In genomic region chr1:117606608-117607261, GRCh38 we compare ENCODE assay signal across 8 cellular contexts. TPM values are rescaled to one million over a fixed set of nuclear protein-coding genes. Genes with fewer than 3 reads are reported as not detected.
DNase-seq lines count a peak whose midpoint lies in the region; ATAC-seq and TF ChIP-seq lines count a peak whose summit lies in the region.

No MANE protein-coding gene starts in this region.

- peak overlapping the region; percentile 86 for H3K27ac ChIP-seq in HL-60 (replicated peaks)

- DNase-seq in ELF-1 (ENCODE audit: low read depth, low spot score): peak; percentile 41
- peak in 1 of 2 experiments; percentile 47 for DNase-seq in HL-60 (ENCODE audit: low read depth in 1 of 2, low spot score in 1 of 2)
- DNase-seq in activated CD4-positive, alpha-beta T cell treated with anti-CD3 and anti-CD28 coated beads, Interleukin-2, amount 50 U/mL, for 24 hours (ENCODE audit: low read depth in 1 of 2, low spot score in 1 of 2): peak; percentile 21
- DNase-seq in effector CD4-positive, alpha-beta T cell: peak; percentile 42
- peak; percentile 12 to 33 for DNase-seq in stimulated activated CD8-positive, alpha-beta memory T cell treated with anti-CD3 and anti-CD28 coated beads, Interleukin-4, amount 100 ng/mL, for 4 hours (ENCODE audit: low read depth in 2 of 2, low spot score in 1 of 2)
- no peak for DNase-seq in NCI-H226

- ATAC-seq in HG03442 (IDR thresholded peaks at IDR 0.05; ENCODE audit: unreplicated experiment): no peak

- TF ChIP-seq CTCF in HL-60 (IDR thresholded peaks at IDR 0.05; ENCODE audit: insufficient read depth, low read length): no peak

- H3K9me3 ChIP-seq in mononuclear cell (ENCODE audit: low read depth, low read length): no peaks in the 10 kb centered on the region

- no peaks in the 10 kb centered on the region for H3K27me3 ChIP-seq in HL-60 (ENCODE audit: insufficient read depth, poor library complexity, severe bottlenecking)
- H3K27me3 ChIP-seq in mononuclear cell (ENCODE audit: insufficient read depth, low read length): peaks cover 12% of the 10 kb centered on the region

- H3K4me3 ChIP-seq in HL-60 (replicated peaks; ENCODE audit: insufficient read depth, low read length) (peak overlapping the region; percentile 87), mononuclear cell (ENCODE audit: low read length) (peak overlapping the region; percentile 73)

- peaks cover 52% of the 10 kb centered on the region for H3K4me1 ChIP-seq in mononuclear cell (ENCODE audit: insufficient read depth, low read length)

RNA-seq across cellular contexts. Expression of gene TENT5C, which starts 0.9 kb away (rescaled TPM):
- 69.2 TPM for total RNA-seq in mononuclear cell
